Comparison of ENCODE assay signal across 29 cellular contexts in the genomic region with DNA sequence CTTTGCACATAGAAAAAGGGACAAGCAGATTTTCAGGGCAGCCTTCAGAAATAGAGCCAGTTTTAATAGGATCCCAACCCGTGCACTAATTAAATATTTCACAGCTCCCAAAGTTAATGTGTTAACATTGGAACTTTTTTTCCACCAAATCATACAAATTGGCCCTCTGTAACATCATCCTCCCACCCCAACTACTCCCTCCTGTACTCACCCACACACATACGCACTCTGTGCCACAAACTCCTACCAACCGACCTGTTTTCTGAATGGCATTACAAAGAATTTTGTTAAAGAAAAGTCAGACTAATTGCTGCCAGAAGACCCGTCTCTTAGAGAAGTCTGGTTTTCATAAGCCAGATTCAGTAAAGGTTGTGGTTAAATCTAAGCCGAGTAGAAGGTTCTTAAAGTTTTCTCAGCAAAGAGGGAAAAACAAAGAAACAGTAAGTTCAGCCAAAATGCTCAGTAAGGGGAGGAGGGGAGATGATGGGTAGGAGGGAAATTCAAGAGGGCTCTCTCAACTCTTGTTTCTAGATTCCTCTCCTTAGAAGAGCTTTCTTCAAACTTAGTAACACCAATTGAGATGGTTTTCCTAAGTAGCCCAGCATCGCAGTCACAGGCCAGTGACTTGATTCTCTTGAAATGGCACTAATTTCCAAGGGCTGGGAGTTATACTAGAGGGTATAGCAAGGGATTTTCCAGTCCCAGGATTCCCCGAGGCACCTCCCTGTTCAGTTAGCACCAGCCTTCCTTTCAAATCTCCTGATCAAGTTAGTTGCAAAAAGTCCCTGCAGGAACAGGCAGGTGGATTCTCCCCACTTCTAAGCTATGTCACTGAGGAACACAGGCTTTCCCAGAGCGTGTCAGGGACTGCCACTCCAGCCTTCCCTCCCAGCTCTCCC. TPM values are rescaled to one million over a fixed set of nuclear protein-coding genes. Genes with fewer than 3 reads are reported as not detected.
"Had no signal": no experiment of that assay in that cellular context is flagged by ENCODE, and none has a peak within 500 bp of the region (broad histone marks: within the 10 kb centered on the region; RNA-seq: fewer than 3 reads in every experiment).

No MANE protein-coding gene starts in this region.

- DNase-seq: activated B cell treated with CpG ODN at 0.5 μM for 24 hours; activated CD4-positive, alpha-beta memory T cell treated with anti-CD3 and anti-CD28 coated beads for 36 hours; activated CD4-positive, alpha-beta T cell treated with anti-CD3 and anti-CD28 coated beads for 1 hour; activated CD4-positive, alpha-beta T cell treated with anti-CD3 and anti-CD28 coated beads, Interleukin-2, amount 10 ng/mL, durations not matched to agents 24 days and 14 days; activated CD8-positive, alpha-beta memory T cell treated with anti-CD3 and anti-CD28 coated beads for 24 hours; activated effector memory CD4-positive, alpha-beta T cell treated with anti-CD3 and anti-CD28 coated beads, Interleukin-2, amount 50 U/mL, for 16 hours; activated naive CD4-positive, alpha-beta T cell treated with Interleukin-2 at 50 U/mL for 16 hours; activated naive CD8-positive, alpha-beta T cell treated with anti-CD3 and anti-CD28 coated beads, Interleukin-2, amount 50 U/mL, for 24 hours; activated T-cell treated with anti-CD3 and anti-CD28 coated beads, Interleukin-2, amount 50 U/mL, for 4 hours; amygdala; KG1; NCI-H1092; NCI-H1417; NCI-H1930; NCI-H2171; NCI-H226; NCI-H82; RPMI8226; SJCRH30; SW 1271; T-helper 17 cell; T1000 had no signal

- H3K36me3 ChIP-seq: cardiac muscle cell, SJCRH30 had no signal

- H3K9me3 ChIP-seq: SJCRH30 had no signal

- H3K27ac ChIP-seq: cardiac muscle cell, SJCRH30 had no signal

- H3K4me3 ChIP-seq: cardiac muscle cell, SJCRH30 had no signal

- H3K27me3 ChIP-seq: SJCRH30 had no signal

- H3K4me3 Mint-ChIP-seq: activated B cell treated with CpG ODN at 0.5 μM for 24 hours; activated CD4-positive, alpha-beta memory T cell treated with anti-CD3 and anti-CD28 coated beads for 36 hours; activated CD4-positive, alpha-beta T cell treated with anti-CD3 and anti-CD28 coated beads, Interleukin-2, amount 10 ng/mL, durations not matched to agents 24 days and 14 days; activated naive CD8-positive, alpha-beta T cell treated with anti-CD3 and anti-CD28 coated beads, Interleukin-2, amount 50 U/mL, for 24 hours; activated T-cell treated with anti-CD3 and anti-CD28 coated beads, Interleukin-2, amount 50 U/mL, for 4 hours; T-helper 17 cell had no signal

- H3K36me3 Mint-ChIP-seq: brain had no signal

- ATAC-seq: activated naive CD4-positive, alpha-beta T cell treated with anti-CD3 and anti-CD28 coated beads, Interleukin-2, amount 50 U/mL, for 72 hours; activated naive CD8-positive, alpha-beta T cell treated with anti-CD3 and anti-CD28 coated beads, Interleukin-2, amount 50 U/mL, for 24 hours; activated T-cell treated with anti-CD3 and anti-CD28 coated beads, Interleukin-2, amount 50 U/mL, for 4 hours; Right ventricle myocardium inferior; SK-N-SH treated with all-trans-retinoic acid at 6 μM for 48 hours; T-helper 17 cell had no signal

- H3K27ac Mint-ChIP-seq: activated B cell treated with CpG ODN at 0.5 μM for 24 hours; activated CD4-positive, alpha-beta memory T cell treated with anti-CD3 and anti-CD28 coated beads for 36 hours; activated CD4-positive, alpha-beta T cell treated with anti-CD3 and anti-CD28 coated beads, Interleukin-2, amount 10 ng/mL, durations not matched to agents 24 days and 14 days; activated naive CD4-positive, alpha-beta T cell treated with anti-CD3 and anti-CD28 coated beads, Interleukin-2, amount 50 U/mL, for 72 hours; activated naive CD8-positive, alpha-beta T cell treated with anti-CD3 and anti-CD28 coated beads, Interleukin-2, amount 50 U/mL, for 24 hours; brain; T-helper 17 cell had no signal

- FAIRE-seq: astrocyte, TTC549 had no signal

- H3K4me1 ChIP-seq: SJCRH30 had no signal

RNA-seq across cellular contexts. Expression of a gene that starts 27.9 kb away (rescaled TPM):
- total RNA-seq: activated B cell treated with CpG ODN at 0.5 μM for 24 hours; activated CD4-positive, alpha-beta T cell treated with anti-CD3 and anti-CD28 coated beads, Interleukin-2, amount 10 ng/mL, durations not matched to agents 24 days and 14 days; cardiac muscle cell had no signal
